ENCODE assay signal across 15 cellular contexts in genomic region chr17:61007980-61008379, GRCh38.
DNase-seq lines count a peak whose midpoint lies in the region; ATAC-seq, FAIRE-seq and TF ChIP-seq lines count a peak whose summit lies in the region.
"Had no signal": no experiment of that assay in that cellular context is flagged by ENCODE, and none has a peak within 500 bp of the region (broad histone marks: within the 10 kb centered on the region; RNA-seq: fewer than 3 reads in every experiment).

No MANE protein-coding gene starts in this region.

- peak; percentile 100 for FAIRE-seq in H54 (lab: Jason Lieb, UNC)

- DNase-seq in H54 (ENCODE audit: insufficient read length, low spot score) (no peak), cerebellum (ENCODE audit: low spot score) (peak; percentile 12), left lobe of liver (ENCODE audit: low spot score) (no peak), sciatic nerve (ENCODE audit: low spot score) (no peak), EL (no peak), DMS53 treated with DMSO at 0.1 percent for 48 hours (lab: John Stamatoyannopoulos, UW; ENCODE audit: unreplicated experiment) (no peak), immature natural killer cell (no peak), NCI-H1105 treated with DMSO at 0.1 percent for 48 hours (lab: John Stamatoyannopoulos, UW) (no peak)
- DNase-seq: activated naive CD8-positive, alpha-beta T cell treated with anti-CD3 and anti-CD28 coated beads, Interleukin-2, amount 10 ng/mL, durations not matched to agents 7 days and 5 days; NCI-H1105; nephron progenitor cell; OCI-M1; stimulated activated CD4-positive, alpha-beta T cell treated with anti-CD3 and anti-CD28 coated beads, Interleukin-15, amount 100 ng/mL, for 24 hours; T-cell had no signal

- H3K36me3 Mint-ChIP-seq in immature natural killer cell: peaks cover 0 to 4% (median 3%) of the 10 kb centered on the region in 3 donors

- no peaks in the 10 kb centered on the region for H3K4me1 Mint-ChIP-seq in immature natural killer cell
- H3K4me1 Mint-ChIP-seq: T-cell had no signal

- H3K27ac Mint-ChIP-seq in immature natural killer cell: no peak overlapping the region
- H3K27ac Mint-ChIP-seq: activated naive CD8-positive, alpha-beta T cell treated with anti-CD3 and anti-CD28 coated beads, Interleukin-2, amount 10 ng/mL, durations not matched to agents 7 days and 5 days; dendritic cell treated with granulocyte-macrophage colony-stimulating factor and Interleukin-4, amounts not matched to agents 40 ng/mL and 50 ng/mL, for 4 days; nephron progenitor cell; T-cell had no signal

- TF ChIP-seq POLR2A in H54 (IDR thresholded peaks at IDR 0.05; ENCODE audit: low read depth, low read length): no peak

- ATAC-seq in left lobe of liver (peak; percentile 58), sciatic nerve (peak; percentile 71)
- ATAC-seq: T-cell had no signal

- H3K4me3 Mint-ChIP-seq in immature natural killer cell: no peak overlapping the region
- H3K4me3 Mint-ChIP-seq: activated naive CD8-positive, alpha-beta T cell treated with anti-CD3 and anti-CD28 coated beads, Interleukin-2, amount 10 ng/mL, durations not matched to agents 7 days and 5 days; dendritic cell treated with granulocyte-macrophage colony-stimulating factor and Interleukin-4, amounts not matched to agents 40 ng/mL and 50 ng/mL, for 4 days; nephron progenitor cell; T-cell had no signal

- intact Hi-C loops in sciatic nerve (cut with DNase I): no loop called here

- H3K27me3 Mint-ChIP-seq in immature natural killer cell (ENCODE audit: low read depth in 3 of 3): peaks cover 0 to 3% (median 0%) of the 10 kb centered on the region in 3 donors
- H3K27me3 Mint-ChIP-seq: activated naive CD8-positive, alpha-beta T cell treated with anti-CD3 and anti-CD28 coated beads, Interleukin-2, amount 10 ng/mL, durations not matched to agents 7 days and 5 days; dendritic cell treated with granulocyte-macrophage colony-stimulating factor and Interleukin-4, amounts not matched to agents 40 ng/mL and 50 ng/mL, for 4 days; T-cell had no signal

- peaks cover 0 to 2% (median 0%) of the 10 kb centered on the region in 6 donors for H3K9me3 Mint-ChIP-seq in immature natural killer cell
- H3K9me3 Mint-ChIP-seq: activated naive CD8-positive, alpha-beta T cell treated with anti-CD3 and anti-CD28 coated beads, Interleukin-2, amount 10 ng/mL, durations not matched to agents 7 days and 5 days; dendritic cell treated with granulocyte-macrophage colony-stimulating factor and Interleukin-4, amounts not matched to agents 40 ng/mL and 50 ng/mL, for 4 days; nephron progenitor cell; T-cell had no signal
